17 cellular contexts compared by ENCODE assay signal in genomic region chr12:50488801-50489200, GRCh38. TPM values are rescaled to one million over a fixed set of nuclear protein-coding genes. Genes with fewer than 3 reads are reported as not detected.
DNase-seq lines count a peak whose midpoint lies in the region; ATAC-seq lines count a peak whose summit lies in the region.
"Had no signal": no experiment of that assay in that cellular context is flagged by ENCODE, and none has a peak within 500 bp of the region (broad histone marks: within the 10 kb centered on the region; RNA-seq: fewer than 3 reads in every experiment).

No MANE protein-coding gene starts in this region.

- DNase-seq in NCI-H82 (lab: John Stamatoyannopoulos, UW) (peak; percentile 24), NCI-H82 treated with DMSO at 0.1 percent for 48 hours (lab: John Stamatoyannopoulos, UW; ENCODE audit: unreplicated experiment) (no peak), NCI-H2029 (lab: John Stamatoyannopoulos, UW) (peak; percentile 35), dermis blood vessel endothelial cell (peak; percentile 47), iPS-NIHi7 (ENCODE audit: extremely low spot score) (no peak), hypothalamus (lab: John Stamatoyannopoulos, UW) (no peak)
- DNase-seq: 8988T; ACHN; C1 segment of cervical spinal cord; Calu3; CD4-positive, alpha-beta T cell; DMS 273 treated with DMSO at 0.1 percent for 48 hours; DMS79 treated with DMSO at 0.1 percent for 48 hours; GDM1; H7 had no signal

- no peak for ATAC-seq in esophagus mucosa
- ATAC-seq: GM23338 had no signal

RNA-seq across cellular contexts. Expression of gene DIP2B, which starts 16.0 kb away (rescaled TPM):
- total RNA-seq in dermis blood vessel endothelial cell, result 44.1 and 44.6 TPM in 2 replicates
- 35.3 TPM for total RNA-seq in esophagus mucosa

Comparison
In these comparisons a context has a peak if more than half of its experiments do, and no peak if none do; other contexts are left out.
1. DNase-seq: peak in NCI-H82 (single experiment), NCI-H2029 (single experiment) and dermis blood vessel endothelial cell (single experiment); none in NCI-H82 treated with DMSO at 0.1 percent for 48 hours (single experiment), iPS-NIHi7 (single experiment) and hypothalamus (0 of 51).